In the genomic region with DNA sequence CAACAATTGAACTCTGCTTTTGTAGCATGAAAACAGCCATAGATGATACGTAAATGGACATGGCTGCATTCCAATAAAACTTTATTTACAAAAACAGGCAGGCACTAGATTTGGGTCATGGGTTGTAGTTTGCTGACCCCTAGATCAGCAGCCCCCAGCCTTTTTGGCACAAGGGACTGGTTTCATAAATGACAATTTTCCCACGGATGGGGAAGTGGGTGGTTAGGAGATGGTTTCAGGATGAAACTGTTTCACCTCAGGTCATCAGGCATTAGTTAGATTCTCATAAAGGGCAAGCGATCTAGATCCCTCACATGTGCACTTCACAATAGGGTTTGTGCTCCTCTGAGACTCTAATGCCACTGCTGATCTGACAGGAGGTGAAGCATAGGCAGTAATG, we compare ENCODE assay signal across 21 cellular contexts.
"Had no signal": no experiment of that assay in that cellular context is flagged by ENCODE, and none has a peak within 500 bp of the region (broad histone marks: within the 10 kb centered on the region; RNA-seq: fewer than 3 reads in every experiment).

No MANE protein-coding gene starts in this region.

- H3K9me3 ChIP-seq: gastrocnemius medialis, prostate gland, upper lobe of right lung, vagina had no signal

- H2AFZ ChIP-seq: parathyroid adenoma had no signal

- ATAC-seq: esophagus mucosa, gastrocnemius medialis, heart right ventricle, sciatic nerve, upper lobe of right lung had no signal

- H3K27ac ChIP-seq: gastrocnemius medialis, heart right ventricle, parathyroid adenoma, prostate gland, skin epidermis, tibial nerve, upper lobe of right lung, vagina had no signal

- H3K27me3 ChIP-seq: gastrocnemius medialis, heart right ventricle, tibial nerve, upper lobe of right lung, vagina had no signal

- H3K4me1 ChIP-seq: gastrocnemius medialis, heart right ventricle, parathyroid adenoma, prostate gland, tibial nerve, upper lobe of right lung, vagina had no signal

- DNase-seq: effector memory CD4-positive, alpha-beta T cell; gastrocnemius medialis; heart right ventricle; hypothalamus; kidney glomerular epithelial cell; mesendoderm; naive B cell; occipital lobe; stimulated activated CD4-positive, alpha-beta T cell treated with anti-CD3 and anti-CD28 coated beads, Interleukin-12 subunit alpha, Interleukin-12 subunit beta, amount 100 ng/mL, for 4 hours; upper lobe of right lung had no signal

- H3K36me3 ChIP-seq: gastrocnemius medialis, heart right ventricle, prostate gland, tibial nerve, upper lobe of right lung, vagina had no signal

- FAIRE-seq: endometrium, islet of Langerhans had no signal

- H3K27ac Mint-ChIP-seq: nephron; stimulated activated naive CD8-positive, alpha-beta T cell treated with anti-CD3 and anti-CD28 coated beads, Interleukin-15, Interleukin-2, amounts not matched to agents 100 ng/mL and 50 ng/mL, for 24 hours had no signal

- H3K36me3 Mint-ChIP-seq: naive B cell had no signal

- H3K4me1 Mint-ChIP-seq: nephron had no signal

- H3K4me3 ChIP-seq: gastrocnemius medialis, heart right ventricle, prostate gland, skin epidermis, tibial nerve, upper lobe of right lung, vagina had no signal

- H3K9me3 Mint-ChIP-seq: nephron; stimulated activated naive CD8-positive, alpha-beta T cell treated with anti-CD3 and anti-CD28 coated beads, Interleukin-15, Interleukin-2, amounts not matched to agents 100 ng/mL and 50 ng/mL, for 24 hours had no signal

- H3K4me3 Mint-ChIP-seq: naive B cell; nephron; stimulated activated naive CD8-positive, alpha-beta T cell treated with anti-CD3 and anti-CD28 coated beads, Interleukin-15, Interleukin-2, amounts not matched to agents 100 ng/mL and 50 ng/mL, for 24 hours had no signal

- H3K9ac ChIP-seq: parathyroid adenoma had no signal
